ENCODE assay signal across 11 cellular contexts in genomic region chrX:110944323-110944761, GRCh38.
DNase-seq lines count a peak whose midpoint lies in the region; ATAC-seq and TF ChIP-seq lines count a peak whose summit lies in the region.
"Had no signal": no experiment of that assay in that cellular context is flagged by ENCODE, and none has a peak within 500 bp of the region (broad histone marks: within the 10 kb centered on the region; RNA-seq: fewer than 3 reads in every experiment).

No MANE protein-coding gene starts in this region.

- H3K9me3 Mint-ChIP-seq in glutamatergic neuron (ENCODE audit: unreplicated experiment) (peaks cover 5% of the 10 kb centered on the region), progenitor cell of endocrine pancreas (ENCODE audit: low read depth) (no peaks in the 10 kb centered on the region)
- H3K9me3 Mint-ChIP-seq: activated CD8-positive, alpha-beta T cell treated with anti-CD3 and anti-CD28 coated beads for 36 hours had no signal

- peaks cover 6% of the 10 kb centered on the region for H3K27me3 Mint-ChIP-seq in glutamatergic neuron (ENCODE audit: unreplicated experiment)
- peaks cover 64% of the 10 kb centered on the region for H3K27me3 Mint-ChIP-seq in progenitor cell of endocrine pancreas

- ATAC-seq in HG03342 (IDR thresholded peaks at IDR 0.05; ENCODE audit: unreplicated experiment) (no peak), HG02678 (IDR thresholded peaks at IDR 0.05; ENCODE audit: unreplicated experiment) (no peak)
- ATAC-seq: activated CD8-positive, alpha-beta T cell treated with anti-CD3 and anti-CD28 coated beads for 36 hours had no signal

- no peaks in the 10 kb centered on the region for H3K36me3 Mint-ChIP-seq in glutamatergic neuron (ENCODE audit: unreplicated experiment)
- no peaks in the 10 kb centered on the region for H3K36me3 Mint-ChIP-seq in progenitor cell of endocrine pancreas (ENCODE audit: insufficient read depth)

- H3K4me1 Mint-ChIP-seq in glutamatergic neuron (ENCODE audit: low read depth, unreplicated experiment) (peaks cover 3% of the 10 kb centered on the region), progenitor cell of endocrine pancreas (ENCODE audit: low read depth) (peaks cover 9% of the 10 kb centered on the region)

- peak overlapping the region; percentile 50 for H3K4me3 ChIP-seq in H7 (ENCODE audit: insufficient read depth, low read depth, low read length)
- H3K4me3 ChIP-seq: transverse colon had no signal

- H3K4me3 Mint-ChIP-seq in glutamatergic neuron (ENCODE audit: unreplicated experiment) (peak overlapping the region; percentile 93), progenitor cell of endocrine pancreas (ENCODE audit: low read depth) (peak overlapping the region; percentile 63)
- H3K4me3 Mint-ChIP-seq: activated CD8-positive, alpha-beta T cell treated with anti-CD3 and anti-CD28 coated beads for 36 hours had no signal

- no peak for TF ChIP-seq CTCF in glutamatergic neuron (IDR thresholded peaks at IDR 0.05; ENCODE audit: partially characterized antibody, unreplicated experiment)
- TF ChIP-seq CTCF in progenitor cell of endocrine pancreas (IDR thresholded peaks at IDR 0.05; ENCODE audit: unreplicated experiment) = no peak

- no peaks in the 10 kb centered on the region for H3K36me3 ChIP-seq in H7 (replicated peaks; ENCODE audit: control insufficient read depth, insufficient read depth, low read length)
- H3K36me3 ChIP-seq: transverse colon had no signal

- H3K27ac Mint-ChIP-seq in glutamatergic neuron (ENCODE audit: unreplicated experiment) = peak overlapping the region; percentile 94
- H3K27ac Mint-ChIP-seq in progenitor cell of endocrine pancreas = no peak overlapping the region
- H3K27ac Mint-ChIP-seq: activated CD8-positive, alpha-beta T cell treated with anti-CD3 and anti-CD28 coated beads for 36 hours had no signal

- H3K27me3 ChIP-seq in H7 (ENCODE audit: control insufficient read depth, insufficient read depth, low read length) = peaks cover 39% of the 10 kb centered on the region

- DNase-seq in H7 (peak; percentile 76), NCI-H748 treated with DMSO at 0.1 percent for 48 hours (lab: John Stamatoyannopoulos, UW) (peak; percentile 30), glutamatergic neuron (peak; percentile 64), progenitor cell of endocrine pancreas (ENCODE audit: low spot score, unreplicated experiment) (no peak), COLO829 (ENCODE audit: low spot score) (no peak)
- DNase-seq in stimulated activated CD4-positive, alpha-beta T cell treated with anti-CD3 and anti-CD28 coated beads, Interleukin-4, amount 100 ng/mL, for 1 hour = no peak
- DNase-seq: activated CD8-positive, alpha-beta T cell treated with anti-CD3 and anti-CD28 coated beads for 36 hours; NCI-H187; transverse colon had no signal

Comparison
In these comparisons a context has a peak if more than half of its experiments do, and no peak if none do; other contexts are left out.
1. DNase-seq: peak in H7 (single experiment), NCI-H748 treated with DMSO at 0.1 percent for 48 hours (single experiment) and glutamatergic neuron (single experiment); none in progenitor cell of endocrine pancreas (single experiment), stimulated activated CD4-positive, alpha-beta T cell treated with anti-CD3 and anti-CD28 coated beads, Interleukin-4, amount 100 ng/mL, for 1 hour (single experiment) and COLO829 (single experiment).